In the genomic region with DNA sequence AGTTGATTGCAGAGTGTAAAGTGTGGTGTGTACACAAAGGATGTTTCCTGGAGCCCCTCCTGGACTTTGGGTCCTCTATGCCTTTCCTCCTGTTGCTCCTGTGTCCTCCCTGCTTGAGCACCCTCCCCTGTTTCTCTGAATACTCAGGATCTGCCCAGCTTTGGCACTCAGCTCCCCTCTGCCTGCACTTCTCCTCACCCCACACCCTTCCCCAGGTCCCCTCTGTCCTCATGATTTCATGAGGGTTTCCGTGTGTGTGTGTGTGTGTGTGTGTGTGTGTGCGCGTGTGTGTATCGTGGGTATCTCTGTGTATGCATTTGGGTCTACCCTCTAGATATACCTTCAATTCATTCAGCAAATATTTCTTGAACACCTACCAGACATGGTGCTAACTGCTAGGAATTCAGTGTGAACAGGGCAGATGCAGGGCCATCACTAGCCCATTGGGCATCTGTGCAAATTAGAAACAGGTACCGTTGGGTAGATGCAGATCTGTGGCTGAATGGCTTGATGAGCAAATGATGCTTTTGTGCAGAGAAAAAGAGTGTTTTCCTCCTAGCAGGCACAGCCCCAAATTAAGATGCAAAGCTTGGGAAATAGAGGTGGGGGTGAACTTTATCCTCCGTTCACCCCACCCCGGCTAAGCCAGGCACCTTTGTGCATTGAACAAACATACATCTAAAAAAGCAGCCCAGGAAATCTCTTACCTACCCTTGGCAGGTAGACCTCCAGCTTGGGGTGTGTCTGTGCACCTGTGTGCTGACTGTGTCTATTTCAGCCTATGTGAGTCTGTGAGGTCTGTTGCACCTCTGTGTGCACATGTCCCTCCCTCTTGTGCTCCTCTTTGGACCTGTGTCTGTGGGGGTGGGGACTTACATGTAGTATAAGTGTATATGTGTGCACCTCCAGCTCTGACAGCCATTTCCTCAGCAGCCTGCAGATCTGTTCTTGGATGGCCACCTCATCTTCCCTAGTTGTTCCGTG, we compare ENCODE assay signal across 1 cellular context.
TF ChIP-seq lines count a peak whose summit lies in the region.

No MANE protein-coding gene starts in this region.

TF ChIP-seq in SK-N-SH, 30 proteins besides CTCF, POLR2A, EP300 and RAD21:
- TF ChIP-seq TCF12 (IDR thresholded peaks at IDR 0.05) = no peak
- peak; percentile 82; the same call in 1 of the 2 replicates for TF ChIP-seq RCOR1 (IDR thresholded peaks at IDR 0.05; ENCODE audit: low read length)
- peak; percentile 69 for TF ChIP-seq CHD2 (IDR thresholded peaks at IDR 0.05; ENCODE audit: low read length, partially characterized antibody)
- TF ChIP-seq MEF2A (IDR thresholded peaks at IDR 0.05; ENCODE audit: borderline replicate concordance, low read depth) = no peak
- no peak for TF ChIP-seq FOSL2 (IDR thresholded peaks at IDR 0.05; ENCODE audit: borderline replicate concordance, low read depth)
- TF ChIP-seq GATA2 (CRISPR knock-in tag; IDR thresholded peaks at IDR 0.05) = peak; percentile 88
